24 cellular contexts compared by ENCODE assay signal in genomic region chr2:197932374-197932773, GRCh38.
A peak's percentile ranks its signal among the peaks of the same experiment; 100 is the strongest.
DNase-seq lines count a peak whose midpoint lies in the region; ATAC-seq, FAIRE-seq and TF ChIP-seq lines count a peak whose summit lies in the region.
"Had no signal": no experiment of that assay in that cellular context is flagged by ENCODE, and none has a peak within 500 bp of the region (broad histone marks: within the 10 kb centered on the region; RNA-seq: fewer than 3 reads in every experiment).

No MANE protein-coding gene starts in this region.

- H3K27me3 Mint-ChIP-seq in activated CD4-positive, alpha-beta T cell treated with anti-CD3 and anti-CD28 coated beads for 36 hours, result no peaks in the 10 kb centered on the region
- H3K27me3 Mint-ChIP-seq in activated T-helper 17 cell treated with anti-CD3 and anti-CD28 coated beads, Interleukin-2, amount 50 U/mL, for 72 hours, result no peaks in the 10 kb centered on the region
- H3K27me3 Mint-ChIP-seq: CD4-positive, alpha-beta memory T cell had no signal

- H3K9me1 ChIP-seq in K562 (ENCODE audit: control insufficient read depth, insufficient read depth, low read length), result no peaks in the 10 kb centered on the region

- H3K36me3 Mint-ChIP-seq in activated CD4-positive, alpha-beta T cell treated with anti-CD3 and anti-CD28 coated beads for 36 hours (ENCODE audit: low read depth), result no peaks in the 10 kb centered on the region
- no peaks in the 10 kb centered on the region for H3K36me3 Mint-ChIP-seq in activated T-helper 17 cell treated with anti-CD3 and anti-CD28 coated beads, Interleukin-2, amount 50 U/mL, for 72 hours (ENCODE audit: low read depth)
- H3K36me3 Mint-ChIP-seq: CD4-positive, alpha-beta memory T cell had no signal

- H3K4me2 ChIP-seq in K562 (ENCODE audit: insufficient read depth, low read length) (peak overlapping the region; percentile 42), parathyroid adenoma (ENCODE audit: low read length) (no peak overlapping the region)
- H3K4me2 ChIP-seq: BLaER1 had no signal

- H3K4me1 ChIP-seq in K562 (replicated peaks in 1 of 2; ENCODE audit: control insufficient read depth in 2 of 2, insufficient read depth in 2 of 2, low read length in 2 of 2), result peaks cover under 1 to 54% of the 10 kb centered on the region in 2 experiments
- peaks cover 10% of the 10 kb centered on the region for H3K4me1 ChIP-seq in parathyroid adenoma
- H3K4me1 ChIP-seq: BLaER1 had no signal

- H3K4me1 Mint-ChIP-seq in activated CD4-positive, alpha-beta T cell treated with anti-CD3 and anti-CD28 coated beads for 36 hours, result peaks cover 44% of the 10 kb centered on the region
- peaks cover 11% of the 10 kb centered on the region for H3K4me1 Mint-ChIP-seq in activated T-helper 17 cell treated with anti-CD3 and anti-CD28 coated beads, Interleukin-2, amount 50 U/mL, for 72 hours
- H3K4me1 Mint-ChIP-seq: B cell had no signal

- H4K20me1 ChIP-seq in K562 (replicated peaks; ENCODE audit: control insufficient read depth, insufficient read depth, low read length), result no peaks in the 10 kb centered on the region
- H4K20me1 ChIP-seq: BLaER1 had no signal

- no peak for TF ChIP-seq CTCF in K562 (IDR thresholded peaks at IDR 0.05 in 2 of 3, conservative IDR thresholded peaks at IDR 0.05 in 1 of 3; ENCODE audit: insufficient read depth in 2 of 3, low read depth in 1 of 3, low read length in 3 of 3)
- no peak for TF ChIP-seq CTCF in parathyroid adenoma (IDR thresholded peaks at IDR 0.05)

- 0 out of 4 replicates have a peak, but pooled peaks of 1 of the 2 experiments have one; percentile 11 for TF ChIP-seq RAD21 in K562 (CRISPR knock-in tag; conservative IDR thresholded peaks at IDR 0.05 in 1 of 2, IDR thresholded peaks at IDR 0.05 in 1 of 2)

- H3K27ac ChIP-seq in K562 (ENCODE audit: extremely low read depth, low read depth, low read length) (peak overlapping the region; percentile 88), parathyroid adenoma (no peak overlapping the region)
- H3K27ac ChIP-seq: 22Rv1, BLaER1, C4-2B had no signal

- no peak overlapping the region for H3K4me3 Mint-ChIP-seq in activated CD4-positive, alpha-beta T cell treated with anti-CD3 and anti-CD28 coated beads for 36 hours
- H3K4me3 Mint-ChIP-seq in activated T-helper 17 cell treated with anti-CD3 and anti-CD28 coated beads, Interleukin-2, amount 50 U/mL, for 72 hours, result no peak overlapping the region
- H3K4me3 Mint-ChIP-seq: B cell; CD4-positive, alpha-beta memory T cell had no signal

- H2AFZ ChIP-seq in K562 (ENCODE audit: low read depth, low read length) (peak overlapping the region; percentile 10; the same call in 1 of the 2 replicates), parathyroid adenoma (no peak overlapping the region)

- POLR2A ChIA-PET in activated CD4-positive, alpha-beta T cell treated with anti-CD3 and anti-CD28 coated beads for 36 hours (lab: Charles Lee), result interaction anchor here (0.7 kb wide), 1 partner anchor 94 kb away, joined by 3 read pairs; no protein-coding TSS in a partner anchor
- POLR2A ChIA-PET in K562 (lab: Yijun Ruan, JAX), result interaction anchor here (0.7 kb wide), 1 partner anchor 127 kb away, joined by 3 read pairs; no protein-coding TSS in a partner anchor

- no TSS peak for BruUV-seq in K562 (replicated peaks; lab: Mats Ljungman, UMichigan)

- H3K9me3 ChIP-seq in K562 (replicated peaks; ENCODE audit: control insufficient read depth, insufficient read depth, low read depth, low read length), result no peaks in the 10 kb centered on the region
- no peaks in the 10 kb centered on the region for H3K9me3 ChIP-seq in parathyroid adenoma (ENCODE audit: control insufficient read depth, low read length)
- H3K9me3 ChIP-seq: BLaER1 had no signal

- H3K4me3 ChIP-seq in K562 (0 out of 2 replicates have a peak overlapping the region, but pooled peaks have one; percentile 1), parathyroid adenoma (ENCODE audit: low read depth, low read length) (no peak overlapping the region)
- H3K4me3 ChIP-seq: BLaER1 had no signal

- WGBS in K562 (ENCODE audit: insufficient coverage, low coverage, missing lambda C conversion rate), result 39% methylated on average over 5 of the region's 5 CpGs

- H3K36me3 ChIP-seq in K562 (ENCODE audit: control insufficient read depth, insufficient read depth, low read length) (no peaks in the 10 kb centered on the region; the same call in 2 of the 3 replicates), parathyroid adenoma (ENCODE audit: control insufficient read depth, insufficient read depth, low read length) (no peaks in the 10 kb centered on the region)
- H3K36me3 ChIP-seq: BLaER1 had no signal

- H3K9ac ChIP-seq in K562 (ENCODE audit: insufficient read depth in 1 of 2, low read depth in 2 of 2, low read length in 2 of 2) (peak overlapping the region in 1 of 2 experiments; percentile 80; a peak in 2 of 4 replicates), parathyroid adenoma (peak overlapping the region; percentile 32)
- H3K9ac ChIP-seq: BLaER1 had no signal

- TF ChIP-seq EP300 in K562 (IDR thresholded peaks at IDR 0.05; ENCODE audit: low read length), result no peak

- peak; percentile 35 for FAIRE-seq in K562 (lab: Jason Lieb, UNC)
- FAIRE-seq: A204.1, GM12891, GM18507, H54 had no signal

- intact Hi-C loops in activated CD4-positive, alpha-beta T cell treated with anti-CD3 and anti-CD28 coated beads for 36 hours (cut with DNase I, micrococcal nuclease), result loop anchor here (5.0 kb wide), 1 partner anchor 40 kb away; no protein-coding TSS in a partner anchor
- intact Hi-C loops in K562 (cut with micrococcal nuclease), result loop anchor here (5.0 kb wide), 1 partner anchor 195 kb away; no protein-coding TSS in a partner anchor

- in situ Hi-C loops in K562 (cut with MboI), result loop anchor here (10.0 kb wide), 1 partner anchor 118 kb away; no protein-coding TSS in a partner anchor

- no peak for DNase-seq in activated CD4-positive, alpha-beta T cell treated with anti-CD3 and anti-CD28 coated beads for 36 hours
- DNase-seq in activated CD4-positive, alpha-beta T cell treated with anti-CD3 and anti-CD28 coated beads for 4 hours, result no peak
- DNase-seq in K562 (ENCODE audit: extremely low read depth in 1 of 4, low spot score in 3 of 4), result peak in 1 of 4 experiments; percentile 28
- DNase-seq in activated T-cell treated with anti-CD3 and anti-CD28 coated beads, Interleukin-2, amount 50 U/mL, for 48 hours, result no peak
- DNase-seq: Calu3; CD4-positive, alpha-beta memory T cell; COR-L47; DMS53; DMS79 treated with DMSO at 0.1 percent for 48 hours; GF-D8; GOT3; HCEC 1CT had no signal

- H3K79me2 ChIP-seq in K562 (ENCODE audit: control insufficient read depth, insufficient read depth, low read length), result peaks cover 87% of the 10 kb centered on the region
- H3K79me2 ChIP-seq in parathyroid adenoma, result peaks cover 19% of the 10 kb centered on the region

- CTCF ChIA-PET in activated CD4-positive, alpha-beta T cell treated with anti-CD3 and anti-CD28 coated beads for 36 hours (lab: Charles Lee), result no interaction called here
- CTCF ChIA-PET in K562 (lab: Yijun Ruan, JAX; ENCODE audit: low intra/inter-chr PET ratio), result no interaction called here

- no peak for ATAC-seq in activated CD4-positive, alpha-beta T cell treated with anti-CD3 and anti-CD28 coated beads for 36 hours
- ATAC-seq in HG02885 (IDR thresholded peaks at IDR 0.05; ENCODE audit: poor library complexity, unreplicated experiment), result peak; percentile 15
- ATAC-seq in K562, result peak; percentile 4; the same call in 2 of the 3 replicates
- no peak for ATAC-seq in activated T-helper 17 cell treated with anti-CD3 and anti-CD28 coated beads, Interleukin-2, amount 50 U/mL, for 72 hours (replicated peaks)
- no peak for ATAC-seq in GM19351 (IDR thresholded peaks at IDR 0.05; ENCODE audit: unreplicated experiment)

- H3K27me3 ChIP-seq in K562 (ENCODE audit: control insufficient read depth in 2 of 2, insufficient read depth in 2 of 2, low read length in 2 of 2) (no peaks in the 10 kb centered on the region), parathyroid adenoma (ENCODE audit: control insufficient read depth, insufficient read depth, low read length) (no peaks in the 10 kb centered on the region)
- H3K27me3 ChIP-seq: BLaER1 had no signal

- H3K9me3 Mint-ChIP-seq in activated CD4-positive, alpha-beta T cell treated with anti-CD3 and anti-CD28 coated beads for 36 hours (ENCODE audit: low read depth), result no peaks in the 10 kb centered on the region
- H3K9me3 Mint-ChIP-seq in activated T-helper 17 cell treated with anti-CD3 and anti-CD28 coated beads, Interleukin-2, amount 50 U/mL, for 72 hours, result no peaks in the 10 kb centered on the region
- H3K9me3 Mint-ChIP-seq: CD4-positive, alpha-beta memory T cell had no signal

- no peak for TF ChIP-seq POLR2A in K562 (conservative IDR thresholded peaks at IDR 0.05)

- peak overlapping the region; percentile 0 for H3K27ac Mint-ChIP-seq in activated CD4-positive, alpha-beta T cell treated with anti-CD3 and anti-CD28 coated beads for 36 hours
- no peak overlapping the region for H3K27ac Mint-ChIP-seq in activated T-helper 17 cell treated with anti-CD3 and anti-CD28 coated beads, Interleukin-2, amount 50 U/mL, for 72 hours
- H3K27ac Mint-ChIP-seq: B cell had no signal

TF ChIP-seq in K562, 482 proteins besides CTCF, POLR2A, EP300 and RAD21 (continues in another document):
- TF ChIP-seq ZKSCAN1 (IDR thresholded peaks at IDR 0.05; ENCODE audit: low read depth, low read length), result 0 out of 2 replicates have a peak, but pooled peaks have one; percentile 20
- no peak for TF ChIP-seq TCF7L2 (IDR thresholded peaks at IDR 0.05; ENCODE audit: low read depth, low read length)

Comparison
In these comparisons a context has a peak if more than half of its experiments do, and no peak if none do; other contexts are left out.
1. ATAC-seq: peak in HG02885 (single experiment) and K562 (single experiment); none in activated CD4-positive, alpha-beta T cell treated with anti-CD3 and anti-CD28 coated beads for 36 hours (single experiment), activated T-helper 17 cell treated with anti-CD3 and anti-CD28 coated beads, Interleukin-2, amount 50 U/mL, for 72 hours (single experiment) and GM19351 (single experiment).